23 cellular contexts compared by ENCODE assay signal in genomic region chr12:64550758-64551157, GRCh38. TPM values are rescaled to one million over a fixed set of nuclear protein-coding genes. Genes with fewer than 3 reads are reported as not detected.
DNase-seq lines count a peak whose midpoint lies in the region; ATAC-seq, FAIRE-seq and TF ChIP-seq lines count a peak whose summit lies in the region.
"Had no signal": no experiment of that assay in that cellular context is flagged by ENCODE, and none has a peak within 500 bp of the region (broad histone marks: within the 10 kb centered on the region; RNA-seq: fewer than 3 reads in every experiment).

No MANE protein-coding gene starts in this region.

- H2BK5ac ChIP-seq in IMR-90 (ENCODE audit: low read depth, low read length, poor library complexity, severe bottlenecking) = no peak overlapping the region
- H2BK5ac ChIP-seq in H1 (ENCODE audit: low read depth, low read length) = no peak overlapping the region

- CTCF ChIA-PET in IMR-90 (lab: Yijun Ruan, JAX) = interaction anchor here (0.6 to 2.3 kb wide), 5 partner anchors 10 to 245 kb away, joined by 3 to 15 read pairs (median 5); no protein-coding TSS in a partner anchor
- CTCF ChIA-PET in H1 (lab: Charles Lee; ENCODE audit: partially characterized antibody) = interaction anchor here (0.7 to 6.0 kb wide), 16 partner anchors 10 to 245 kb away, joined by 3 to 132 read pairs (median 6); no protein-coding TSS in a partner anchor

- no peak overlapping the region for H2AK5ac ChIP-seq in IMR-90 (ENCODE audit: low read depth, low read length)
- no peak overlapping the region for H2AK5ac ChIP-seq in H1 (ENCODE audit: low read depth, low read length)

- H3K36me3 Mint-ChIP-seq in nephron progenitor cell (ENCODE audit: low read depth) = no peaks in the 10 kb centered on the region
- H3K36me3 Mint-ChIP-seq: CD8-positive, alpha-beta T cell had no signal

- no peak overlapping the region for H2BK12ac ChIP-seq in H1 (ENCODE audit: low read depth, low read length)

- peaks cover 7% of the 10 kb centered on the region for H3K27me3 Mint-ChIP-seq in nephron progenitor cell (ENCODE audit: low read depth, poor library complexity)

- no TSS peak for BruUV-seq in IMR-90 (replicated peaks; lab: Mats Ljungman, UMichigan)

- no peak overlapping the region for H3K23ac ChIP-seq in IMR-90 (ENCODE audit: low read depth, low read length)
- no peak overlapping the region for H3K23ac ChIP-seq in H1 (ENCODE audit: insufficient read length)

- H3K4me3 ChIP-seq in IMR-90 (ENCODE audit: insufficient read depth, low read depth, low read length) (no peak overlapping the region), H1 (ENCODE audit: extremely low read depth in 1 of 4, insufficient read depth in 2 of 4, low read depth in 3 of 4, low read length in 4 of 4) (no peak overlapping the region), uterus (no peak overlapping the region)
- H3K4me3 ChIP-seq: A549, MG63 had no signal

- H2AFZ ChIP-seq in IMR-90 (replicated peaks; ENCODE audit: low read length, poor library complexity) (no peak overlapping the region), H1 (ENCODE audit: low read length) (0 out of 2 replicates have a peak overlapping the region, but pooled peaks have one; percentile 19)

- H4K91ac ChIP-seq in IMR-90 (ENCODE audit: insufficient read depth, low read depth, low read length) (no peak overlapping the region), H1 (replicated peaks; ENCODE audit: insufficient read length, low read length) (no peak overlapping the region)

- DNase-seq in IMR-90 = no peak
- no peak for DNase-seq in H1 (ENCODE audit: low read depth in 1 of 2, low spot score in 2 of 2)
- no peak for DNase-seq in nephron progenitor cell
- no peak for DNase-seq in uterus
- DNase-seq in NCI-H510A treated with DMSO at 0.1 percent for 48 hours (lab: John Stamatoyannopoulos, UW) = no peak
- DNase-seq in RCC 7860 (ENCODE audit: low spot score) = no peak
- DNase-seq: C1 segment of cervical spinal cord; Caco-2; CD8-positive, alpha-beta T cell; KBM-7; MG63; NCI-H1105 treated with DMSO at 0.1 percent for 48 hours; NCI-H146; NCI-H2029; NCI-H446; NCI-H526 treated with DMSO at 0.1 percent for 48 hours; SHP77 had no signal

- dilution Hi-C loops in IMR-90 (cut with HindIII; ENCODE audit: low sequenced_read_pairs, unreplicated experiment) = no loop called here

- POLR2A ChIA-PET in IMR-90 (lab: Charles Lee; ENCODE audit: unreplicated experiment) (interaction anchor here (0.6 kb wide), 1 partner anchor 234 kb away, joined by 12 read pairs; no protein-coding TSS in a partner anchor), H1 (lab: Charles Lee; ENCODE audit: partially characterized antibody) (no interaction called here)

- H3K14ac ChIP-seq in IMR-90 (replicated peaks; ENCODE audit: low read depth, low read length) (no peak overlapping the region), H1 (ENCODE audit: insufficient read length) (no peak overlapping the region)

- H2BK120ac ChIP-seq in IMR-90 (ENCODE audit: low read depth, low read length) (no peak overlapping the region), H1 (replicated peaks; ENCODE audit: low read depth, low read length) (no peak overlapping the region)

- no peaks in the 10 kb centered on the region for H3K36me3 ChIP-seq in IMR-90 (ENCODE audit: control insufficient read depth, insufficient read depth, low read length)
- H3K36me3 ChIP-seq in H1 (ENCODE audit: control insufficient read depth in 2 of 4, insufficient read depth in 4 of 4, low read length in 3 of 4) = no peaks in the 10 kb centered on the region
- no peaks in the 10 kb centered on the region for H3K36me3 ChIP-seq in uterus
- H3K36me3 ChIP-seq: MG63 had no signal

- H2BK20ac ChIP-seq in IMR-90 (ENCODE audit: low read depth, low read length) (0 out of 2 replicates have a peak overlapping the region, but pooled peaks have one; percentile 40), H1 (ENCODE audit: low read length) (no peak overlapping the region)

- intact Hi-C loops in IMR-90 (cut with micrococcal nuclease) = no loop called here
- intact Hi-C loops in uterus (cut with DNase I; ENCODE audit: low total_unique reads) = no loop called here

- H4K8ac ChIP-seq in IMR-90 (ENCODE audit: low read depth in 2 of 2, low read length in 2 of 2) (no peak overlapping the region), H1 (ENCODE audit: extremely low read depth, insufficient read depth, low read length) (no peak overlapping the region)

- no peak for TF ChIP-seq EP300 in H1 (IDR thresholded peaks at IDR 0.05; ENCODE audit: borderline replicate concordance in 1 of 2, low read depth in 2 of 2, low read length in 2 of 2)

- ATAC-seq in IMR-90 (ENCODE audit: low read depth) (no peak), GM19452 (IDR thresholded peaks at IDR 0.05; ENCODE audit: unreplicated experiment) (no peak)
- ATAC-seq: CD8-positive, alpha-beta T cell; HCT116; HepG2 had no signal

- H3K18ac ChIP-seq in IMR-90 (ENCODE audit: low read depth, low read length) = no peak overlapping the region
- no peak overlapping the region for H3K18ac ChIP-seq in H1 (ENCODE audit: extremely low read depth, low read length)

- no peaks in the 10 kb centered on the region for H4K20me1 ChIP-seq in IMR-90 (ENCODE audit: insufficient read depth, low read length)
- no peaks in the 10 kb centered on the region for H4K20me1 ChIP-seq in H1 (replicated peaks in 1 of 2; ENCODE audit: control insufficient read depth in 1 of 2, insufficient read depth in 2 of 2, low read length in 2 of 2)

- H3K27ac ChIP-seq in IMR-90 (ENCODE audit: insufficient read depth, low read length) = no peak overlapping the region
- no peak overlapping the region for H3K27ac ChIP-seq in H1 (ENCODE audit: low read depth, low read length)
- H3K27ac ChIP-seq in uterus = peak overlapping the region; percentile 18 to 56
- H3K27ac ChIP-seq: A549, RWPE1 had no signal

- TF ChIP-seq CTCF in IMR-90 (conservative IDR thresholded peaks at IDR 0.05; ENCODE audit: low read depth, low read length) = no peak
- TF ChIP-seq CTCF in H1 (IDR thresholded peaks at IDR 0.05; ENCODE audit: control extremely low read depth in 1 of 3, insufficient read depth in 1 of 3, low read depth in 1 of 3, low read length in 3 of 3) = no peak
- no peak for TF ChIP-seq CTCF in nephron progenitor cell (IDR thresholded peaks at IDR 0.05)
- no peak for TF ChIP-seq CTCF in uterus (IDR thresholded peaks at IDR 0.05)

- H3K9ac ChIP-seq in IMR-90 (ENCODE audit: low read depth, low read length) = no peak overlapping the region
- no peak overlapping the region for H3K9ac ChIP-seq in H1 (replicated peaks in 1 of 4; ENCODE audit: extremely low read depth in 1 of 4, low read depth in 3 of 4, low read length in 3 of 4)

- no peak for TF ChIP-seq POLR2A in IMR-90 (IDR thresholded peaks at IDR 0.05; ENCODE audit: low read depth, low read length)
- no peak for TF ChIP-seq POLR2A in H1 (IDR thresholded peaks at IDR 0.05; ENCODE audit: control extremely low read depth in 1 of 2, low read depth in 2 of 2, low read length in 2 of 2)
- TF ChIP-seq POLR2A in uterus (IDR thresholded peaks at IDR 0.05) = no peak

- H4K5ac ChIP-seq in IMR-90 (ENCODE audit: low read depth, low read length) (no peak overlapping the region), H1 (ENCODE audit: insufficient read length, low read depth, low read length) (no peak overlapping the region)

- H2BK15ac ChIP-seq in IMR-90 (ENCODE audit: low read depth, low read length) = no peak overlapping the region; the same call in 2 of the 3 replicates
- no peak overlapping the region for H2BK15ac ChIP-seq in H1 (ENCODE audit: low read length)

- no peaks in the 10 kb centered on the region for H3K9me3 Mint-ChIP-seq in nephron progenitor cell
- H3K9me3 Mint-ChIP-seq: CD8-positive, alpha-beta T cell had no signal

- no peak overlapping the region for H3K4me2 ChIP-seq in IMR-90 (ENCODE audit: low read depth, low read length)
- H3K4me2 ChIP-seq in H1 (ENCODE audit: insufficient read depth in 1 of 2, low read depth in 2 of 2, low read length in 2 of 2) = no peak overlapping the region

- no peak overlapping the region for H2AK9ac ChIP-seq in IMR-90 (replicated peaks; ENCODE audit: low read depth, low read length, poor library complexity)

- H3K56ac ChIP-seq in IMR-90 (ENCODE audit: extremely low read depth, insufficient read depth, low read length) (no peak overlapping the region), H1 (replicated peaks; ENCODE audit: insufficient read length, low read depth, low read length) (no peak overlapping the region)

- no peaks in the 10 kb centered on the region for H3K9me3 ChIP-seq in IMR-90 (ENCODE audit: control insufficient read depth, insufficient read depth, low read length)
- no peaks in the 10 kb centered on the region for H3K9me3 ChIP-seq in H1 (ENCODE audit: insufficient read depth in 2 of 2, low read depth in 1 of 2, low read length in 1 of 2)
- H3K9me3 ChIP-seq in uterus = no peaks in the 10 kb centered on the region
- H3K9me3 ChIP-seq: A549, Caco-2, MG63 had no signal

- no peak for FAIRE-seq in H1 (lab: Jason Lieb, UNC)
- FAIRE-seq in RCC 7860 (lab: Jason Lieb, UNC) = no peak
- FAIRE-seq: A549, G401.6, HepG2 had no signal

- H3K79me2 ChIP-seq in H1 (ENCODE audit: control insufficient read depth in 1 of 2, insufficient read depth in 2 of 2, low read length in 2 of 2) = no peaks in the 10 kb centered on the region

- H3K27me3 ChIP-seq in IMR-90 (ENCODE audit: control insufficient read depth, insufficient read depth, low read length) (no peaks in the 10 kb centered on the region), H1 (replicated peaks in 1 of 4; ENCODE audit: control insufficient read depth in 3 of 4, extremely low read depth in 1 of 4, insufficient read depth in 3 of 4, low read length in 3 of 4) (no peaks in the 10 kb centered on the region), uterus (no peaks in the 10 kb centered on the region)
- H3K27me3 ChIP-seq: MG63 had no signal

- no CpG with 5 or more reads among the region's 3 CpGs for WGBS in IMR-90 (ENCODE audit: extremely low coverage in 2 of 2, insufficient read length in 1 of 2), 2 experiments
- 86% methylated on average over 3 of the region's 3 CpGs; no CpG with 5 or more reads in 1 of the 2 experiments for WGBS in H1 (ENCODE audit: extremely low coverage in 1 of 2, insufficient coverage in 1 of 2, insufficient read length in 1 of 2, insufficient replicate concordance in 2 of 2, low coverage in 1 of 2, low lambda C conversion rate in 2 of 2, missing lambda C conversion rate in 1 of 2), 2 experiments

- H3K4me3 Mint-ChIP-seq in nephron progenitor cell = no peak overlapping the region
- H3K4me3 Mint-ChIP-seq: CD8-positive, alpha-beta T cell had no signal

- no peak overlapping the region for H3K4ac ChIP-seq in IMR-90 (ENCODE audit: low read depth, low read length)
- H3K4ac ChIP-seq in H1 (replicated peaks; ENCODE audit: insufficient read length, low read depth, low read length) = no peak overlapping the region

- H3K4me1 Mint-ChIP-seq in nephron progenitor cell = peaks cover 28% of the 10 kb centered on the region

- H3K4me1 ChIP-seq in IMR-90 (ENCODE audit: control insufficient read depth, insufficient read depth, low read length) = no peaks in the 10 kb centered on the region
- no peaks in the 10 kb centered on the region; a peak in 3 of 7 replicates for H3K4me1 ChIP-seq in H1 (replicated peaks in 1 of 4; ENCODE audit: control insufficient read depth in 3 of 4, insufficient read depth in 4 of 4, low read length in 3 of 4)
- no peaks in the 10 kb centered on the region for H3K4me1 ChIP-seq in uterus
- H3K4me1 ChIP-seq: Caco-2 had no signal

- no peaks in the 10 kb centered on the region for H3K79me1 ChIP-seq in IMR-90 (ENCODE audit: low read depth in 1 of 2, low read length in 2 of 2)
- H3K79me1 ChIP-seq in H1 (ENCODE audit: low read depth, low read length) = no peaks in the 10 kb centered on the region

- no peaks in the 10 kb centered on the region for H3K9me1 ChIP-seq in IMR-90 (ENCODE audit: insufficient read depth, low read length)

- TF ChIP-seq RAD21 in IMR-90 (IDR thresholded peaks at IDR 0.05; ENCODE audit: low read length) (no peak), H1 (IDR thresholded peaks at IDR 0.05 in 1 of 2, conservative IDR thresholded peaks at IDR 0.05 in 1 of 2; ENCODE audit: low read depth in 2 of 2, low read length in 2 of 2) (no peak)

- peak overlapping the region; percentile 70 for H3K27ac Mint-ChIP-seq in nephron progenitor cell
- H3K27ac Mint-ChIP-seq: CD8-positive, alpha-beta T cell had no signal

- in situ Hi-C loops in IMR-90 (cut with MboI; ENCODE audit: low sequenced_read_pairs) = no loop called here

- H3K23me2 ChIP-seq in H1 (ENCODE audit: low read depth, low read length) = no peaks in the 10 kb centered on the region

RNA-seq across cellular contexts. Expression of gene RASSF3, which starts 59.5 kb away (rescaled TPM):
- total RNA-seq in IMR-90 (2012; rRNA removed) (21.4 and 39.3 TPM in 2 replicates), uterus (10 to 100 TPM; 17.7 to 64.7 (median 29.2) TPM)
- polyA plus RNA-seq in IMR-90 (2012; rRNA removed) (14.2 and 18.7 TPM in 2 replicates), H1 (2011; rRNA removed) (14.5 and 19.1 TPM in 2 replicates)
- 10.9 and 12.2 TPM in 2 replicates for polyA plus RNA-seq in IMR-90 (2012; cell fraction: cytosol; rRNA removed)
- polyA plus RNA-seq in IMR-90 (2012; cell fraction: nucleus; rRNA removed; ENCODE audit: low replicate concordance) = 8.4 and 13.6 TPM in 2 replicates
- 57.3 and 64.3 TPM in 2 replicates for total RNA-seq in H1 (2021; fragmentation: NEBNext Ultra II Directional; extraction: Animal tissue kit (Norgen Biotek cat#: 25700))
- polyA plus RNA-seq in H1 (2011; cell fraction: cytosol; rRNA removed) = 19.4 TPM
- 19.3 TPM for polyA plus RNA-seq in H1 (2011; cell fraction: nucleus; rRNA removed)
- polyA plus RNA-seq in H1 (2012, experiment 1 of 2) = 26.3 to 34.4 TPM (median 32.5 TPM) in 4 replicates
- 6.5 TPM for polyA plus RNA-seq in H1 (2012, experiment 2 of 2)
- polyA plus RNA-seq in H1 (2013, experiment 1 of 2) = 22.2 TPM
- polyA plus RNA-seq in H1 (2013, experiment 2 of 2) = 22.1 TPM
- 81.0 and 81.3 TPM in 2 replicates for polyA minus RNA-seq in H1 (2011; rRNA and poly(A)+ RNA removed)
- polyA minus RNA-seq in H1 (2011; cell fraction: cytosol; rRNA and poly(A)+ RNA removed) = 23.6 TPM
- polyA minus RNA-seq in H1 (2011; cell fraction: nucleus; rRNA and poly(A)+ RNA removed) = 22.0 TPM

Comparison
In these comparisons a context has a peak if more than half of its experiments do, and no peak if none do; other contexts are left out.
1. H3K27ac ChIP-seq: peak in uterus (2 of 2); none in IMR-90 (single experiment) and H1 (single experiment).